19 cellular contexts compared by ENCODE assay signal in genomic region chr15:87394676-87395075, GRCh38.
"Had no signal": no experiment of that assay in that cellular context is flagged by ENCODE, and none has a peak within 500 bp of the region (broad histone marks: within the 10 kb centered on the region; RNA-seq: fewer than 3 reads in every experiment).

No MANE protein-coding gene starts in this region.

- H3K36me3 ChIP-seq: colonic mucosa, esophagus muscularis mucosa, gastrocnemius medialis, heart right ventricle, left lung, lower lobe of right lung had no signal

- H3K27me3 ChIP-seq: colonic mucosa, esophagus muscularis mucosa, gastrocnemius medialis, heart right ventricle, left lung had no signal

- ATAC-seq: effector memory CD8-positive, alpha-beta T cell; gastrocnemius medialis; heart right ventricle; left cardiac atrium; left lung; left ventricle myocardium superior; lower lobe of right lung; naive thymus-derived CD4-positive, alpha-beta T cell had no signal

- DNase-seq: colonic mucosa; cortex of kidney; effector CD8-positive, alpha-beta T cell; effector memory CD8-positive, alpha-beta T cell; endodermal cell; foreskin melanocyte; gastrocnemius medialis; glutamatergic neuron; head of caudate nucleus; heart right ventricle; hippocampal formation; left cardiac atrium; left lung; left ventricle myocardium superior; lower lobe of right lung; mesendoderm; midbrain; naive thymus-derived CD4-positive, alpha-beta T cell had no signal

- H3K4me3 ChIP-seq: colonic mucosa, esophagus muscularis mucosa, gastrocnemius medialis, heart right ventricle, left lung, lower lobe of right lung had no signal

- H3K4me1 ChIP-seq: colonic mucosa, esophagus muscularis mucosa, gastrocnemius medialis, heart right ventricle, left lung, lower lobe of right lung had no signal

- H3K27ac ChIP-seq: colonic mucosa, esophagus muscularis mucosa, gastrocnemius medialis, heart right ventricle, left lung, lower lobe of right lung had no signal

- H3K9me3 ChIP-seq: colonic mucosa, gastrocnemius medialis had no signal
